Comparison of ENCODE assay signal across 8 cellular contexts in genomic region chr2:1538663-1539062, GRCh38.
A peak's percentile ranks its signal among the peaks of the same experiment; 100 is the strongest.
DNase-seq lines count a peak whose midpoint lies in the region; ATAC-seq and TF ChIP-seq lines count a peak whose summit lies in the region.

No MANE protein-coding gene starts in this region.

- no peaks in the 10 kb centered on the region for H3K4me1 Mint-ChIP-seq in stimulated activated memory B cell treated with anti-CD40 and anti-IgM and Interleukin-4, amounts not matched to agents 10 μg/mL and 1 μg/mL and 100 μg/mL, for 72 hours

- peak; percentile 20 for TF ChIP-seq CTCF in fibroblast of the aortic adventitia (IDR thresholded peaks at IDR 0.05; ENCODE audit: insufficient read depth, low read length)

- no peak for ATAC-seq in GM18511 (IDR thresholded peaks at IDR 0.05; ENCODE audit: unreplicated experiment)
- no peak for ATAC-seq in stimulated activated memory B cell treated with anti-CD40 and anti-IgM and Interleukin-4, amounts not matched to agents 10 μg/mL and 1 μg/mL and 100 μg/mL, for 72 hours

- H3K4me3 Mint-ChIP-seq in stimulated activated memory B cell treated with anti-CD40 and anti-IgM and Interleukin-4, amounts not matched to agents 10 μg/mL and 1 μg/mL and 100 μg/mL, for 72 hours, result no peak overlapping the region

- peaks cover 23% of the 10 kb centered on the region for H3K27me3 Mint-ChIP-seq in stimulated activated memory B cell treated with anti-CD40 and anti-IgM and Interleukin-4, amounts not matched to agents 10 μg/mL and 1 μg/mL and 100 μg/mL, for 72 hours

- peaks cover 16% of the 10 kb centered on the region for H3K9me3 Mint-ChIP-seq in stimulated activated memory B cell treated with anti-CD40 and anti-IgM and Interleukin-4, amounts not matched to agents 10 μg/mL and 1 μg/mL and 100 μg/mL, for 72 hours

- DNase-seq in A172 (ENCODE audit: low spot score) (peak; percentile 52), EH (ENCODE audit: low read depth) (peak; percentile 36), NCI-H526 (lab: John Stamatoyannopoulos, UW) (peak; percentile 45 to 75), fibroblast of the aortic adventitia (ENCODE audit: low read depth) (no peak), occipital lobe (lab: John Stamatoyannopoulos, UW) (no peak), GOT3 (lab: John Stamatoyannopoulos, UW) (no peak)

- no peak overlapping the region for H3K27ac Mint-ChIP-seq in stimulated activated memory B cell treated with anti-CD40 and anti-IgM and Interleukin-4, amounts not matched to agents 10 μg/mL and 1 μg/mL and 100 μg/mL, for 72 hours

- H3K36me3 Mint-ChIP-seq in stimulated activated memory B cell treated with anti-CD40 and anti-IgM and Interleukin-4, amounts not matched to agents 10 μg/mL and 1 μg/mL and 100 μg/mL, for 72 hours, result no peaks in the 10 kb centered on the region

- no peak overlapping the region for H3K4me3 ChIP-seq in fibroblast of the aortic adventitia (ENCODE audit: low read depth, low read length)

Comparison
In these comparisons a context has a peak if more than half of its experiments do, and no peak if none do; other contexts are left out.
1. DNase-seq: peak in A172 (single experiment), EH (single experiment) and NCI-H526 (2 of 2); none in fibroblast of the aortic adventitia (single experiment), occipital lobe (single experiment) and GOT3 (single experiment).